15 cellular contexts compared by ENCODE assay signal in genomic region chr2:41170589-41170988, GRCh38.
DNase-seq lines count a peak whose midpoint lies in the region; ATAC-seq and TF ChIP-seq lines count a peak whose summit lies in the region.
"Had no signal": no experiment of that assay in that cellular context is flagged by ENCODE, and none has a peak within 500 bp of the region (broad histone marks: within the 10 kb centered on the region; RNA-seq: fewer than 3 reads in every experiment).

No MANE protein-coding gene starts in this region.

- H3K27me3 ChIP-seq in DND-41 (ENCODE audit: insufficient read depth, low read length, poor library complexity), result no peaks in the 10 kb centered on the region
- H3K27me3 ChIP-seq in GM23338 (ENCODE audit: insufficient read depth), result no peaks in the 10 kb centered on the region
- H3K27me3 ChIP-seq in PC-9 (ENCODE audit: insufficient read depth, low read depth), result no peaks in the 10 kb centered on the region

- POLR2A ChIA-PET in PC-9 (lab: Charles Lee; ENCODE audit: unreplicated experiment), result interaction anchor here (0.6 kb wide), 1 partner anchor 445 kb away, joined by 3 read pairs; no protein-coding TSS in a partner anchor

- H3K4me3 ChIP-seq in DND-41 (ENCODE audit: low read depth in 1 of 2, low read length in 2 of 2) (no peak overlapping the region), GM23338 (no peak overlapping the region), PC-9 (no peak overlapping the region)
- H3K4me3 ChIP-seq: GM12878 had no signal

- H2AFZ ChIP-seq in DND-41 (ENCODE audit: low read depth, low read length) (peak overlapping the region; percentile 6; the same call in 1 of the 2 replicates), GM23338 (no peak overlapping the region), PC-9 (peak overlapping the region; percentile 10; the same call in 1 of the 2 replicates)

- TF ChIP-seq CTCF in DND-41 (IDR thresholded peaks at IDR 0.05; ENCODE audit: borderline replicate concordance, extremely low read depth, low read length, poor library complexity, severe bottlenecking) (no peak), GM23338 (conservative IDR thresholded peaks at IDR 0.05; ENCODE audit: low read depth in 2 of 2) (no peak), PC-9 (conservative IDR thresholded peaks at IDR 0.05) (no peak)

- H3K9me3 ChIP-seq in DND-41 (ENCODE audit: insufficient read depth, low read length, severe bottlenecking) (no peaks in the 10 kb centered on the region), PC-9 (ENCODE audit: insufficient read depth, low read depth) (0 out of 2 replicates have a peak, but pooled peaks cover 6% of the 10 kb centered on the region)

- no peaks in the 10 kb centered on the region for H3K4me1 ChIP-seq in DND-41 (ENCODE audit: insufficient read depth, low read length)
- 0 out of 2 replicates have a peak, but pooled peaks cover 8% of the 10 kb centered on the region for H3K4me1 ChIP-seq in GM23338 (ENCODE audit: insufficient read depth)
- no peaks in the 10 kb centered on the region for H3K4me1 ChIP-seq in PC-9 (replicated peaks; ENCODE audit: insufficient read depth)

- no peaks in the 10 kb centered on the region for H3F3A ChIP-seq in GM23338 (replicated peaks; ENCODE audit: low read depth)
- H3F3A ChIP-seq in PC-9 (ENCODE audit: insufficient read depth, low read depth), result no peaks in the 10 kb centered on the region

- H3K9me2 ChIP-seq in GM23338 (ENCODE audit: insufficient read depth), result no peaks in the 10 kb centered on the region
- no peaks in the 10 kb centered on the region for H3K9me2 ChIP-seq in PC-9 (ENCODE audit: insufficient read depth)

- peaks cover 13% of the 10 kb centered on the region for H3K4me1 Mint-ChIP-seq in GM23338
- H3K4me1 Mint-ChIP-seq: B cell had no signal

- CTCF ChIA-PET in PC-9 (lab: Charles Lee), result no interaction called here

- DNase-seq in DND-41 (no peak), GM23338 (ENCODE audit: low spot score) (no peak), NOMO-1 (lab: John Stamatoyannopoulos, UW; ENCODE audit: unreplicated experiment in 2 of 2) (peak; percentile 30 to 77), PC-9 (no peak), NCI-H2107 treated with DMSO at 0.1 percent for 48 hours (lab: John Stamatoyannopoulos, UW; ENCODE audit: unreplicated experiment) (no peak)
- DNase-seq in activated CD4-positive, alpha-beta T cell treated with anti-CD3 and anti-CD28 coated beads, Interleukin-2, amount 50 U/mL, for 1 hour, result no peak
- DNase-seq: C1 segment of cervical spinal cord; Calu3; CD4-positive, alpha-beta T cell; DMS 273 treated with DMSO at 0.1 percent for 48 hours; IMR-90 had no signal

- H3K36me3 ChIP-seq in DND-41 (ENCODE audit: insufficient read depth, low read length), result no peaks in the 10 kb centered on the region
- no peaks in the 10 kb centered on the region for H3K36me3 ChIP-seq in GM23338 (ENCODE audit: insufficient read depth)
- no peaks in the 10 kb centered on the region for H3K36me3 ChIP-seq in PC-9 (ENCODE audit: low read depth)

- H3K79me2 ChIP-seq in DND-41 (ENCODE audit: insufficient read depth, low read length), result no peaks in the 10 kb centered on the region
- no peaks in the 10 kb centered on the region for H3K79me2 ChIP-seq in GM23338 (replicated peaks; ENCODE audit: insufficient read depth)
- no peaks in the 10 kb centered on the region for H3K79me2 ChIP-seq in PC-9 (ENCODE audit: low read depth)

- peak overlapping the region; percentile 37; the same call in 1 of the 2 replicates for H3K27ac Mint-ChIP-seq in GM23338
- H3K27ac Mint-ChIP-seq: B cell; CD4-positive, alpha-beta T cell had no signal

- intact Hi-C loops in PC-9 (cut with micrococcal nuclease; ENCODE audit: unreplicated experiment), result no loop called here

- no peaks in the 10 kb centered on the region for H3K9me3 Mint-ChIP-seq in GM23338
- H3K9me3 Mint-ChIP-seq: CD4-positive, alpha-beta T cell had no signal

- H4K20me1 ChIP-seq in DND-41 (ENCODE audit: insufficient read depth, low read length) (no peaks in the 10 kb centered on the region), GM23338 (replicated peaks; ENCODE audit: insufficient read depth) (no peaks in the 10 kb centered on the region), PC-9 (ENCODE audit: insufficient read depth) (no peaks in the 10 kb centered on the region)

- BruUV-seq in PC-9 (replicated peaks; lab: Mats Ljungman, UMichigan), result no TSS peak

- no peak for ATAC-seq in DND-41 (ENCODE audit: insufficient read depth, low read depth)
- ATAC-seq in GM23338, result no peak
- no peak for ATAC-seq in HG03439 (IDR thresholded peaks at IDR 0.05; ENCODE audit: unreplicated experiment)
- ATAC-seq: GM12878, HCT116 had no signal

- H3K27ac ChIP-seq in DND-41 (ENCODE audit: low read length), result no peak overlapping the region
- H3K27ac ChIP-seq in GM23338 (ENCODE audit: low read depth), result no peak overlapping the region
- H3K27ac ChIP-seq in PC-9, result no peak overlapping the region

- no peaks in the 10 kb centered on the region for H3K36me3 Mint-ChIP-seq in GM23338 (ENCODE audit: low read depth)

- no peak overlapping the region for H3K4me3 Mint-ChIP-seq in GM23338
- H3K4me3 Mint-ChIP-seq: B cell; CD4-positive, alpha-beta T cell had no signal

- no peak overlapping the region for H3K9ac ChIP-seq in DND-41 (ENCODE audit: low read depth, low read length)

- H3K4me2 ChIP-seq in DND-41 (ENCODE audit: insufficient read depth, low read length) (no peak overlapping the region), GM23338 (no peak overlapping the region), PC-9 (no peak overlapping the region)

- peaks cover 3% of the 10 kb centered on the region for H3K27me3 Mint-ChIP-seq in GM23338 (ENCODE audit: insufficient read depth, low read depth, poor library complexity)
- H3K27me3 Mint-ChIP-seq: B cell; CD4-positive, alpha-beta T cell had no signal

TF ChIP-seq in GM23338, 12 proteins besides CTCF, POLR2A, EP300 and RAD21 (continues in another document):
- no peak for TF ChIP-seq EZH2 (IDR thresholded peaks at IDR 0.05; ENCODE audit: low read depth, unreplicated experiment)
- no peak for TF ChIP-seq JUNB (IDR thresholded peaks at IDR 0.05; ENCODE audit: unreplicated experiment)
- TF ChIP-seq EZH2phosphoT487 (IDR thresholded peaks at IDR 0.05; ENCODE audit: unreplicated experiment), result no peak
- TF ChIP-seq POLR2AphosphoS5 (IDR thresholded peaks at IDR 0.05; ENCODE audit: low read depth), result no peak
- no peak for TF ChIP-seq REST (IDR thresholded peaks at IDR 0.05; ENCODE audit: unreplicated experiment)
- no peak for TF ChIP-seq STAT1 (IDR thresholded peaks at IDR 0.05; ENCODE audit: unreplicated experiment)
- no peak for TF ChIP-seq ETS1 (IDR thresholded peaks at IDR 0.05)
- TF ChIP-seq ZNF114 (CRISPR knock-in tag; IDR thresholded peaks at IDR 0.05), result no peak
- no peak for TF ChIP-seq NANOG (IDR thresholded peaks at IDR 0.05; ENCODE audit: borderline replicate concordance)

Comparison
In these comparisons a context has a peak if more than half of its experiments do, and no peak if none do; other contexts are left out.
1. DNase-seq: peak in NOMO-1 (2 of 2); none in DND-41 (single experiment), GM23338 (single experiment), PC-9 (0 of 2), NCI-H2107 treated with DMSO at 0.1 percent for 48 hours (single experiment) and activated CD4-positive, alpha-beta T cell treated with anti-CD3 and anti-CD28 coated beads, Interleukin-2, amount 50 U/mL, for 1 hour (single experiment).